ENCODE assay signal across 12 cellular contexts in genomic region chrX:143486105-143486504, GRCh38. TPM values are rescaled to one million over a fixed set of nuclear protein-coding genes. Genes with fewer than 3 reads are reported as not detected.
"Had no signal": no experiment of that assay in that cellular context is flagged by ENCODE, and none has a peak within 500 bp of the region (broad histone marks: within the 10 kb centered on the region; RNA-seq: fewer than 3 reads in every experiment).

No MANE protein-coding gene starts in this region.

- ATAC-seq: GM23338, HCT116 had no signal

- H3K9ac ChIP-seq: GM23248 had no signal

- H3K27ac ChIP-seq: GM23248 had no signal

- H3K4me1 Mint-ChIP-seq: GM23338 had no signal

- FAIRE-seq: H1, H54 had no signal

- H3K27ac Mint-ChIP-seq: GM23338, H9, HFFc6 had no signal

- H3K4me3 ChIP-seq: GM23248, GM23338, HAP-1 had no signal

- H3K4me2 ChIP-seq: GM23338 had no signal

- DNase-seq: GM23248, GOT3, H7, H9, HCEC 1CT, HFFc6 had no signal

- H3K9me3 ChIP-seq: HAP-1 had no signal

- H2AFZ ChIP-seq: GM23248, GM23338 had no signal

- H3K36me3 ChIP-seq: HAP-1 had no signal

- H3K4me3 Mint-ChIP-seq: GM23338, H9, HFFc6 had no signal

- H3K4me1 ChIP-seq: HAP-1 had no signal

RNA-seq across cellular contexts. Expression of gene SPANXN3, which starts 31.2 kb away (rescaled TPM):
- total RNA-seq: GM23248, GM23338, H1, H4, H7, H9, HFFc6 had no signal
- polyA plus RNA-seq: GM23248, GM23338, H1 had no signal
